8 cellular contexts compared by ENCODE assay signal in the genomic region with DNA sequence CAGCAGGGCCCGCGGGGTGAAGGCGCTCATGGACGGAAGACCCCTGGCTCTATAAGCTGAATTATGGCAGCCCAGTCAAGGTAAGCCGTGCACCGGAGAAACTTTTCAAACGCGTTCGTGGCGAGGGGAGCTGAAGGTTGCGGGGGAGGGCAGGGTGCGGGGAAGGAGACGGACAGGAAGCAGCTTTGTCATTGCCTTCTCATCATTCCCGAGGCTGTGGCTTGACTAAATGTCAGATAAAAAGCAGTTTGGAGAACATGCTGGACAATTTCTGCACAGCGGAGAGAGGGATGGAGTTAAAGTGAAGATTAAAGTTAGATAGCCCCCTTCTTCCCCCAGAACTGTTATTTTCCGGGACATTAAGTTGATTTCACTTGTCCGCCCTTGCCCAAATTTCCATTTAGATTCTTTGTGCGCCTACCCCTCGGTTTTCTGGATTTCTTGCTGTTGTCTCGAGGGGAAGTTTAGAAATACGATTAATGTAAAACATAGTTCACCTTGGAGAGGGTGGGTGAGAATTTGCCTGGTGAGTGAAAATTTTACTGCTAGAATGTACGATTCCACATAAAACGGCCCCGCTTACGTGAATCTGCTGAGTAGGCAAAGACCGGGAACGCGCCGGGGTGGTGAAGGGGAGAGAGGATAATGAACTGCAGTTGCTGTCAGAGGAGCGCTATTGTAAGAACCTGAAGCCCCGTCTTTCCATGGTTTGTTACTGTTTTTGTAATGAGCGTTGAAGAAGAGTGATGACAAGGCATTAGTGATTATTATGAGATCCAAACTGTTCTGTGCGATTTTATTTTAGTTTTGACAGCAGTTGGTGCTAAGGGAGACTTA.
A peak's percentile ranks its signal among the peaks of the same experiment; 100 is the strongest.
DNase-seq lines count a peak whose midpoint lies in the region; ATAC-seq and TF ChIP-seq lines count a peak whose summit lies in the region.

No MANE protein-coding gene starts in this region.

- peak overlapping the region; percentile 90 to 92 for H3K4me3 Mint-ChIP-seq in activated T-cell treated with anti-CD3 and anti-CD28 coated beads, Interleukin-2, amount 50 U/mL, for 72 hours
- H3K4me3 Mint-ChIP-seq in naive thymus-derived CD8-positive, alpha-beta T cell, result peak overlapping the region; percentile 84 to 97 (median 96)

- no peaks in the 10 kb centered on the region for H3K9me3 Mint-ChIP-seq in activated T-cell treated with anti-CD3 and anti-CD28 coated beads, Interleukin-2, amount 50 U/mL, for 72 hours
- H3K9me3 Mint-ChIP-seq in naive thymus-derived CD8-positive, alpha-beta T cell, result no peaks in the 10 kb centered on the region

- H3K4me1 Mint-ChIP-seq in activated T-cell treated with anti-CD3 and anti-CD28 coated beads, Interleukin-2, amount 50 U/mL, for 72 hours (ENCODE audit: low read depth), result peaks cover 66% of the 10 kb centered on the region
- H3K4me1 Mint-ChIP-seq in naive thymus-derived CD8-positive, alpha-beta T cell, result peaks cover 32 to 65% (median 57%) of the 10 kb centered on the region in 4 donors

- H3K27me3 ChIP-seq in esophagus squamous epithelium, result no peaks in the 10 kb centered on the region

- TF ChIP-seq POLR2A in esophagus squamous epithelium (IDR thresholded peaks at IDR 0.05), result peak in 1 of 4 donors; percentile 11

- H3K9me3 ChIP-seq in esophagus squamous epithelium, result no peaks in the 10 kb centered on the region

- TF ChIP-seq CTCF in esophagus squamous epithelium (IDR thresholded peaks at IDR 0.05), result no peak

- H3K36me3 Mint-ChIP-seq in activated T-cell treated with anti-CD3 and anti-CD28 coated beads, Interleukin-2, amount 50 U/mL, for 72 hours (ENCODE audit: insufficient read depth in 2 of 2), result peaks cover 2 to 10% of the 10 kb centered on the region in 2 donors
- no peaks in the 10 kb centered on the region for H3K36me3 Mint-ChIP-seq in naive thymus-derived CD8-positive, alpha-beta T cell

- H3K4me3 ChIP-seq in esophagus squamous epithelium, result peak overlapping the region; percentile 71 to 94 (median 78)

- H3K27ac ChIP-seq in esophagus squamous epithelium (peak overlapping the region; percentile 96 to 98 (median 97)), temporal lobe (ENCODE audit: low read depth, low read length) (peak overlapping the region; percentile 86)

- peak in 1 of 2 donors; percentile 8 for ATAC-seq in activated T-cell treated with anti-CD3 and anti-CD28 coated beads, Interleukin-2, amount 50 U/mL, for 72 hours (replicated peaks in 1 of 2)
- no peak for ATAC-seq in naive thymus-derived CD8-positive, alpha-beta T cell
- ATAC-seq in HG02798 (IDR thresholded peaks at IDR 0.05; ENCODE audit: poor library complexity, unreplicated experiment), result no peak

- peak overlapping the region; percentile 99 for H3K27ac Mint-ChIP-seq in activated T-cell treated with anti-CD3 and anti-CD28 coated beads, Interleukin-2, amount 50 U/mL, for 72 hours
- H3K27ac Mint-ChIP-seq in naive thymus-derived CD8-positive, alpha-beta T cell, result peak overlapping the region; percentile 88 to 100 (median 95)

- 0 to 1% methylated on average over 24 to 31 of the region's 33 CpGs for WGBS in esophagus squamous epithelium, 2 donors

- POLR2A ChIA-PET in naive thymus-derived CD8-positive, alpha-beta T cell (lab: Charles Lee), result interaction anchor here (0.7 to 7.8 kb wide), 9 partner anchors 23 to 233 kb away, joined by 3 to 162 read pairs (median 5); partner anchors contain the start of gene AFF1

- H3K4me1 ChIP-seq in esophagus squamous epithelium, result peaks cover 28 to 64% (median 43%) of the 10 kb centered on the region in 3 donors

- intact Hi-C loops in esophagus squamous epithelium (cut with DNase I), result loop anchor here (2.0 kb wide), 1 partner anchor 73 kb away; the partner anchor contains the start of gene AFF1

- no peaks in the 10 kb centered on the region for H3K27me3 Mint-ChIP-seq in activated T-cell treated with anti-CD3 and anti-CD28 coated beads, Interleukin-2, amount 50 U/mL, for 72 hours (ENCODE audit: low read depth)
- H3K27me3 Mint-ChIP-seq in naive thymus-derived CD8-positive, alpha-beta T cell, result no peaks in the 10 kb centered on the region

- DNase-seq in activated CD4-positive, alpha-beta T cell treated with anti-CD3 and anti-CD28 coated beads for 24 hours (ENCODE audit: low read depth in 2 of 2), result peak; percentile 12 to 25
- no peak for DNase-seq in activated CD4-positive, alpha-beta T cell treated with anti-CD3 and anti-CD28 coated beads for 1 hour
- DNase-seq in NCI-H82 treated with DMSO at 0.1 percent for 48 hours (lab: John Stamatoyannopoulos, UW; ENCODE audit: unreplicated experiment) (peak; percentile 28), esophagus squamous epithelium (lab: John Stamatoyannopoulos, UW) (no peak)
- DNase-seq in activated T-cell treated with anti-CD3 and anti-CD28 coated beads, Interleukin-2, amount 50 U/mL, for 72 hours, result peak; percentile 45 to 51
- DNase-seq in naive thymus-derived CD8-positive, alpha-beta T cell, result peak; percentile 10 to 65 (median 26)

- no peaks in the 10 kb centered on the region for H3K36me3 ChIP-seq in esophagus squamous epithelium

Comparison
In these comparisons a context has a peak if more than half of its experiments do, and no peak if none do; other contexts are left out.
1. DNase-seq: peak in activated CD4-positive, alpha-beta T cell treated with anti-CD3 and anti-CD28 coated beads for 24 hours (2 of 2), NCI-H82 treated with DMSO at 0.1 percent for 48 hours (single experiment), activated T-cell treated with anti-CD3 and anti-CD28 coated beads, Interleukin-2, amount 50 U/mL, for 72 hours (2 of 2) and naive thymus-derived CD8-positive, alpha-beta T cell (10 of 10); none in activated CD4-positive, alpha-beta T cell treated with anti-CD3 and anti-CD28 coated beads for 1 hour (single experiment) and esophagus squamous epithelium (single experiment).